8 cellular contexts compared by ENCODE assay signal in the genomic region with DNA sequence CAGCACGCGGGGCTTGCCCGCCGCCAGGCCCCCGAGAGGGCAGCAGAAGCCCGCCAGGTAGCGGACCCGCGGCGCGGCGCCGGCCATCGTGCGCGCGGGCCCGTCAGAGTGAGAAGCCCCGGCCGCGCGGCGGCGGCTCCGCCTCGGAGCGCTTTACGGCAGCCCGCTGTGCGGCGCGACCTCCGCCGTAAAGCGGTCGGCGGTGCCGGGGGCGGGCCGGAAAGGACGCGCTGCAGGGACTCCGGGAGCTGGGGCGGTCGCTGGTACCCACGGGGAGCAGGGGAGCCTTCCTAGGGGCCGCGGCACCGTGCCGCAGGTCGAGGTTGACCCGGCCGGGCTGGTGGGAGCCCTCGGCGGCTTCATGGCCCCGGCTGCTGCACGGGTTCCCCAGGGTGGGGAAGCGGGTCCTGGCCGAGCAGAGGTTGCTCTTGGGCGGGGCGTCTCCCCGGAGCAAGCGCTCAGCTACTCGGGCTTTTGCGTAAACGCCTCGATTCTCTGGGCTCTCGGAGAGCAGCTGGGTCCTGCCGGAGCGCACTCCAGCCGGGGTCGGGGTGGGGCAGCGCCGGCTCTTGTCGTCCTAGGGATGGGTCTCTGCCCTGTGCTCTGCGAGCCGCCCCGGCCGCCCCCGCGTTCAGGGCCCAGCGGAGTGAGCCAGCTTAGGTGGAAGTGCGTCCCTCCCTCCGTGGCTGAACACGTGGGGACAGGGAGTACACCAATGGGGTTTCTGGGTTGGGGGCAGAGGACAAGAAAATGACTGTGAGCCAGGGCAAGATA. TPM values are rescaled to one million over a fixed set of nuclear protein-coding genes. Genes with fewer than 3 reads are reported as not detected.
DNase-seq lines count a peak whose midpoint lies in the region; ATAC-seq and TF ChIP-seq lines count a peak whose summit lies in the region.

A gene with protein sequence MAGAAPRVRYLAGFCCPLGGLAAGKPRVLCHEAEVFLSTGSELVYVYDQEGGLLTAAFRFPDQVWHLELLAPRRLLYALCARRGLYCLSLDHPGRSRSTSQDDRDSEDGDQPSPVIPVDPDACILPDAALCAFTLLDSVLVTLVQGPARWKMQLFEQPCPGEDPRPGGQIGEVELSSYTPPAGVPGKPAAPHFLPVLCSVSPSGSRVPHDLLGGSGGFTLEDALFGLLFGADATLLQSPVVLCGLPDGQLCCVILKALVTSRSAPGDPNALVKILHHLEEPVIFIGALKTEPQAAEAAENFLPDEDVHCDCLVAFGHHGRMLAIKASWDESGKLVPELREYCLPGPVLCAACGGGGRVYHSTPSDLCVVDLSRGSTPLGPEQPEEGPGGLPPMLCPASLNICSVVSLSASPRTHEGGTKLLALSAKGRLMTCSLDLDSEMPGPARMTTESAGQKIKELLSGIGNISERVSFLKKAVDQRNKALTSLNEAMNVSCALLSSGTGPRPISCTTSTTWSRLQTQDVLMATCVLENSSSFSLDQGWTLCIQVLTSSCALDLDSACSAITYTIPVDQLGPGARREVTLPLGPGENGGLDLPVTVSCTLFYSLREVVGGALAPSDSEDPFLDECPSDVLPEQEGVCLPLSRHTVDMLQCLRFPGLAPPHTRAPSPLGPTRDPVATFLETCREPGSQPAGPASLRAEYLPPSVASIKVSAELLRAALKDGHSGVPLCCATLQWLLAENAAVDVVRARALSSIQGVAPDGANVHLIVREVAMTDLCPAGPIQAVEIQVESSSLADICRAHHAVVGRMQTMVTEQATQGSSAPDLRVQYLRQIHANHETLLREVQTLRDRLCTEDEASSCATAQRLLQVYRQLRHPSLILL (minus strand): TSS at position 110 of the 774 bp plus-strand sequence. CDS start 23 bp downstream, at position 87.

- intact Hi-C loops in left ventricle myocardium superior (cut with micrococcal nuclease) (no loop called here), psoas muscle (cut with DNase I) (loop anchor here in 1 of 2 donors (5.0 kb wide), 1 partner anchor 35 kb away; no protein-coding TSS in a partner anchor)

- peak within 1 kb of the TSS; percentile 51 for H2AFZ ChIP-seq in MM.1S (ENCODE audit: low read length)

- H3K9me3 ChIP-seq in MM.1S (replicated peaks; ENCODE audit: insufficient read depth, low read length) (no peaks in the 10 kb centered on the region), T-helper 17 cell (ENCODE audit: control insufficient read depth, low read length, poor library complexity, severe bottlenecking) (no peaks in the 10 kb centered on the region), psoas muscle (no peaks in the 10 kb centered on the region)

- H3K4me2 ChIP-seq in MM.1S (ENCODE audit: low read depth, low read length), result peak within 1 kb of the TSS; percentile 88

- H3K79me2 ChIP-seq in MM.1S (ENCODE audit: low read length), result peaks cover 27% of the 10 kb centered on the region

- no peaks in the 10 kb centered on the region for H3K9me2 ChIP-seq in MM.1S (replicated peaks; ENCODE audit: insufficient read depth, low read length)

- no peaks in the 10 kb centered on the region for H3K36me3 ChIP-seq in MM.1S (replicated peaks; ENCODE audit: insufficient read depth, low read length)
- H3K36me3 ChIP-seq in psoas muscle (ENCODE audit: insufficient read depth in 1 of 2, low read depth in 1 of 2), result peaks cover 0 to 44% of the 10 kb centered on the region in 2 donors

- H3K27ac ChIP-seq in MM.1S (ENCODE audit: low read length), result peak within 1 kb of the TSS; percentile 61; the same call in 1 of the 2 replicates
- peak within 1 kb of the TSS; percentile 81 for H3K27ac ChIP-seq in psoas muscle

- peak within 1 kb of the TSS; percentile 94 for H3K4me3 Mint-ChIP-seq in T-helper 17 cell

- peak within 1 kb of the TSS; percentile 84 for H3K27ac Mint-ChIP-seq in T-helper 17 cell

- H4K20me1 ChIP-seq in MM.1S (ENCODE audit: insufficient read depth, low read length), result no peaks in the 10 kb centered on the region

- TF ChIP-seq CTCF in MM.1S (IDR thresholded peaks at IDR 0.05; ENCODE audit: low read length), result no peak
- TF ChIP-seq CTCF in psoas muscle (IDR thresholded peaks at IDR 0.05), result no peak

- DNase-seq in ELF-1 (ENCODE audit: low read depth, low spot score) (peak; percentile 89), MM.1S (peak; percentile 84), T-helper 17 cell (peak; percentile 79 to 80 (median 79)), amniotic stem cell (lab: John Stamatoyannopoulos, UW) (peak; percentile 53), left ventricle myocardium superior (peak; percentile 90), psoas muscle (peak; percentile 85 to 91), ureter (ENCODE audit: low spot score) (peak; percentile 76)

- ATAC-seq in GM21737 (IDR thresholded peaks at IDR 0.05; ENCODE audit: unreplicated experiment) (peak; percentile 44), T-helper 17 cell (peak; percentile 68), left ventricle myocardium superior (peak; percentile 78), psoas muscle (peak; percentile 66 to 78 (median 72))

- no peaks in the 10 kb centered on the region for H3K27me3 Mint-ChIP-seq in T-helper 17 cell

- H3K4me3 ChIP-seq in MM.1S (ENCODE audit: low read length) (peak within 1 kb of the TSS; percentile 83), psoas muscle (peak within 1 kb of the TSS; percentile 96)

- peak within 1 kb of the TSS; percentile 77 for H3K9ac ChIP-seq in MM.1S (ENCODE audit: low read length)

- 0% methylated on average over 67 to 85 of the region's 85 CpGs for WGBS in psoas muscle, 3 donors

- H3F3A ChIP-seq in MM.1S (ENCODE audit: insufficient read depth, low read length), result peaks cover 22% of the 10 kb centered on the region

- H3K27me3 ChIP-seq in MM.1S (replicated peaks; ENCODE audit: insufficient read depth, low read length), result no peaks in the 10 kb centered on the region
- H3K27me3 ChIP-seq in psoas muscle (ENCODE audit: insufficient read depth in 3 of 3, low read length in 2 of 3), result no peaks in the 10 kb centered on the region

- peaks cover 2% of the 10 kb centered on the region for H3K36me3 Mint-ChIP-seq in T-helper 17 cell (ENCODE audit: low read depth)

- peaks cover 20% of the 10 kb centered on the region for H3K4me1 Mint-ChIP-seq in T-helper 17 cell

- H3K4me1 ChIP-seq in MM.1S (ENCODE audit: low read length) (peaks cover 16% of the 10 kb centered on the region; the same call in 1 of the 2 replicates), psoas muscle (peaks cover 40% of the 10 kb centered on the region)

RNA-seq across cellular contexts. Expression of the gene that starts here (rescaled TPM):
- 10 to 100 TPM; 25.2 to 30.6 TPM for total RNA-seq in T-helper 17 cell
- total RNA-seq in left ventricle myocardium superior, result 15.4 TPM
- 10 to 100 TPM; 11.8 to 13.1 (median 12.7) TPM for total RNA-seq in psoas muscle
- polyA plus RNA-seq in psoas muscle, result 10 to 100 TPM; 11.6 to 16.3 (median 12.6) TPM
- total RNA-seq in ureter, result 37.1 TPM

Comparison
In these comparisons a context has a peak if more than half of its experiments do, and no peak if none do; other contexts are left out.
1. Peak in every context shown above with its lines: DNase-seq, ATAC-seq, H3K4me3 ChIP-seq and H3K27ac ChIP-seq.